Comparison of ENCODE assay signal across 7 cellular contexts in genomic region chr6:3003226-3003625, GRCh38. TPM values are rescaled to one million over a fixed set of nuclear protein-coding genes. Genes with fewer than 3 reads are reported as not detected.
A peak's percentile ranks its signal among the peaks of the same experiment; 100 is the strongest.
DNase-seq lines count a peak whose midpoint lies in the region; ATAC-seq and TF ChIP-seq lines count a peak whose summit lies in the region.
"Not testable (repeated sequence)": the region's sequence is repeated elsewhere in the genome, so short reads cannot be mapped to it uniquely, and the experiment has no call there.

No MANE protein-coding gene starts in this region.

- not testable (repeated sequence) for TF ChIP-seq CTCF in RWPE1 (conservative IDR thresholded peaks at IDR 0.05; ENCODE audit: low read depth); right atrium auricular region (IDR thresholded peaks at IDR 0.05); osteocyte (IDR thresholded peaks at IDR 0.05)

- not testable (repeated sequence) for H3K9me3 Mint-ChIP-seq in CD4-positive, CD25-positive, alpha-beta regulatory T cell; activated CD8-positive, alpha-beta memory T cell treated with anti-CD3 and anti-CD28 coated beads, Interleukin-2, amount 10 ng/mL, durations not matched to agents 7 days and 5 days (ENCODE audit: low read depth); activated naive CD8-positive, alpha-beta T cell (ENCODE audit: low read depth); osteocyte (ENCODE audit: unreplicated experiment); stimulated activated effector memory CD8-positive, alpha-beta T cell treated with anti-CD3 and anti-CD28 coated beads, Interleukin-12 subunit alpha, Interleukin-12 subunit beta, amount 100 ng/mL, for 72 hours

- DNase-seq in CD4-positive, CD25-positive, alpha-beta regulatory T cell; RWPE1 (ENCODE audit: low spot score); activated CD8-positive, alpha-beta memory T cell treated with anti-CD3 and anti-CD28 coated beads, Interleukin-2, amount 10 ng/mL, durations not matched to agents 7 days and 5 days; osteocyte (ENCODE audit: extremely low spot score, unreplicated experiment); stimulated activated effector memory CD8-positive, alpha-beta T cell treated with anti-CD3 and anti-CD28 coated beads, Interleukin-12 subunit alpha, Interleukin-12 subunit beta, amount 100 ng/mL, for 72 hours (ENCODE audit: low spot score in 2 of 2): not testable (repeated sequence)
- DNase-seq in right atrium auricular region (ENCODE audit: low spot score), result peak; percentile 28

- H3K27me3 ChIP-seq in CD4-positive, CD25-positive, alpha-beta regulatory T cell (ENCODE audit: control insufficient read depth, insufficient read depth, low read length); right atrium auricular region: not testable (repeated sequence)

- H3K9me3 ChIP-seq in CD4-positive, CD25-positive, alpha-beta regulatory T cell (ENCODE audit: control insufficient read depth in 2 of 2, low read length in 2 of 2); right atrium auricular region: not testable (repeated sequence)

- ATAC-seq in CD4-positive, CD25-positive, alpha-beta regulatory T cell (ENCODE audit: low read depth in 2 of 2); activated CD8-positive, alpha-beta memory T cell treated with anti-CD3 and anti-CD28 coated beads, Interleukin-2, amount 10 ng/mL, durations not matched to agents 7 days and 5 days; stimulated activated effector memory CD8-positive, alpha-beta T cell treated with anti-CD3 and anti-CD28 coated beads, Interleukin-12 subunit alpha, Interleukin-12 subunit beta, amount 100 ng/mL, for 72 hours: not testable (repeated sequence)

- not testable (repeated sequence) for H3K27me3 Mint-ChIP-seq in CD4-positive, CD25-positive, alpha-beta regulatory T cell; activated CD8-positive, alpha-beta memory T cell treated with anti-CD3 and anti-CD28 coated beads, Interleukin-2, amount 10 ng/mL, durations not matched to agents 7 days and 5 days; activated naive CD8-positive, alpha-beta T cell; osteocyte (ENCODE audit: unreplicated experiment)

- not testable (repeated sequence) for H3K27ac ChIP-seq in CD4-positive, CD25-positive, alpha-beta regulatory T cell (ENCODE audit: insufficient read depth, low read length, poor library complexity, severe bottlenecking); right atrium auricular region
- peak overlapping the region; percentile 20; the same call in 1 of the 2 replicates for H3K27ac ChIP-seq in RWPE1

- peak overlapping the region in 2 of 3 donors; percentile 81 to 94 for H3K27ac Mint-ChIP-seq in CD4-positive, CD25-positive, alpha-beta regulatory T cell
- H3K27ac Mint-ChIP-seq in activated CD8-positive, alpha-beta memory T cell treated with anti-CD3 and anti-CD28 coated beads, Interleukin-2, amount 10 ng/mL, durations not matched to agents 7 days and 5 days, result peak overlapping the region; percentile 47
- H3K27ac Mint-ChIP-seq in activated naive CD8-positive, alpha-beta T cell, result not testable (repeated sequence)
- peak overlapping the region; percentile 62 for H3K27ac Mint-ChIP-seq in osteocyte (ENCODE audit: unreplicated experiment)
- H3K27ac Mint-ChIP-seq in stimulated activated effector memory CD8-positive, alpha-beta T cell treated with anti-CD3 and anti-CD28 coated beads, Interleukin-12 subunit alpha, Interleukin-12 subunit beta, amount 100 ng/mL, for 72 hours, result peak overlapping the region; percentile 85

- H3K4me1 ChIP-seq in CD4-positive, CD25-positive, alpha-beta regulatory T cell (ENCODE audit: control insufficient read depth, insufficient read depth, low read length, poor library complexity, severe bottlenecking), result peaks cover 24% of the 10 kb centered on the region
- H3K4me1 ChIP-seq in right atrium auricular region, result peaks cover 0 to 32% of the 10 kb centered on the region in 2 donors

- POLR2A ChIA-PET in RWPE1 (lab: Yijun Ruan, JAX; ENCODE audit: low non-redundant PET), result not testable (repeated sequence)

- peaks cover 7 to 39% (median 24%) of the 10 kb centered on the region in 4 donors for H3K4me1 Mint-ChIP-seq in CD4-positive, CD25-positive, alpha-beta regulatory T cell
- peaks cover 28% of the 10 kb centered on the region for H3K4me1 Mint-ChIP-seq in activated CD8-positive, alpha-beta memory T cell treated with anti-CD3 and anti-CD28 coated beads, Interleukin-2, amount 10 ng/mL, durations not matched to agents 7 days and 5 days
- H3K4me1 Mint-ChIP-seq in activated naive CD8-positive, alpha-beta T cell (ENCODE audit: low read depth), result peaks cover 14% of the 10 kb centered on the region
- H3K4me1 Mint-ChIP-seq in osteocyte (ENCODE audit: unreplicated experiment), result peaks cover 27% of the 10 kb centered on the region
- peaks cover 34% of the 10 kb centered on the region for H3K4me1 Mint-ChIP-seq in stimulated activated effector memory CD8-positive, alpha-beta T cell treated with anti-CD3 and anti-CD28 coated beads, Interleukin-12 subunit alpha, Interleukin-12 subunit beta, amount 100 ng/mL, for 72 hours

- peaks cover 18% of the 10 kb centered on the region for H3K36me3 ChIP-seq in CD4-positive, CD25-positive, alpha-beta regulatory T cell (ENCODE audit: control insufficient read depth, insufficient read depth, low read length)
- peaks cover 33% of the 10 kb centered on the region for H3K36me3 ChIP-seq in right atrium auricular region

- CTCF ChIA-PET in RWPE1 (lab: Yijun Ruan, JAX), result interaction anchor here (0.6 to 1.3 kb wide), 2 partner anchors 50 to 447 kb away, joined by 3 to 7 read pairs; no protein-coding TSS in a partner anchor
- CTCF ChIA-PET in activated CD8-positive, alpha-beta memory T cell treated with anti-CD3 and anti-CD28 coated beads, Interleukin-2, amount 10 ng/mL, durations not matched to agents 7 days and 5 days (lab: Charles Lee), result interaction anchor here (1.5 to 7.1 kb wide), 4 partner anchors 13 to 50 kb away, joined by 3 to 56 read pairs (median 30); no protein-coding TSS in a partner anchor

- peak overlapping the region in 1 of 4 donors; percentile 42 for H3K4me3 Mint-ChIP-seq in CD4-positive, CD25-positive, alpha-beta regulatory T cell
- H3K4me3 Mint-ChIP-seq in activated CD8-positive, alpha-beta memory T cell treated with anti-CD3 and anti-CD28 coated beads, Interleukin-2, amount 10 ng/mL, durations not matched to agents 7 days and 5 days; osteocyte (ENCODE audit: unreplicated experiment); stimulated activated effector memory CD8-positive, alpha-beta T cell treated with anti-CD3 and anti-CD28 coated beads, Interleukin-12 subunit alpha, Interleukin-12 subunit beta, amount 100 ng/mL, for 72 hours: not testable (repeated sequence)
- H3K4me3 Mint-ChIP-seq in activated naive CD8-positive, alpha-beta T cell, result peak overlapping the region; percentile 40

- not testable (repeated sequence) for H3K4me3 ChIP-seq in CD4-positive, CD25-positive, alpha-beta regulatory T cell (ENCODE audit: low read depth, low read length); right atrium auricular region

- peaks cover 43% of the 10 kb centered on the region for H3K36me3 Mint-ChIP-seq in CD4-positive, CD25-positive, alpha-beta regulatory T cell
- H3K36me3 Mint-ChIP-seq in activated CD8-positive, alpha-beta memory T cell treated with anti-CD3 and anti-CD28 coated beads, Interleukin-2, amount 10 ng/mL, durations not matched to agents 7 days and 5 days, result peaks cover 32% of the 10 kb centered on the region
- not testable (repeated sequence) for H3K36me3 Mint-ChIP-seq in activated naive CD8-positive, alpha-beta T cell
- peaks cover 31% of the 10 kb centered on the region for H3K36me3 Mint-ChIP-seq in osteocyte (ENCODE audit: unreplicated experiment)
- peaks cover 50% of the 10 kb centered on the region for H3K36me3 Mint-ChIP-seq in stimulated activated effector memory CD8-positive, alpha-beta T cell treated with anti-CD3 and anti-CD28 coated beads, Interleukin-12 subunit alpha, Interleukin-12 subunit beta, amount 100 ng/mL, for 72 hours

RNA-seq across cellular contexts. Expression of gene NQO2, which starts 3.5 kb away (rescaled TPM):
- total RNA-seq in CD4-positive, CD25-positive, alpha-beta regulatory T cell, result 27.4 TPM
- polyA plus RNA-seq in CD4-positive, CD25-positive, alpha-beta regulatory T cell, result 100 to 1,000 TPM in 1 of 4 donors, 10 to 100 TPM in 3; 57.5 to 109 (median 68.6) TPM
- 10 to 100 TPM; 11.9 to 14.5 TPM for total RNA-seq in activated CD8-positive, alpha-beta memory T cell treated with anti-CD3 and anti-CD28 coated beads, Interleukin-2, amount 10 ng/mL, durations not matched to agents 7 days and 5 days
- total RNA-seq in right atrium auricular region (10 to 100 TPM; 37.6 to 68.1 TPM), osteocyte (35.5 and 40.1 TPM in 2 replicates)

RNA-seq across cellular contexts. Expression of gene SERPINB6, which starts 31.9 kb away (rescaled TPM):
- total RNA-seq in CD4-positive, CD25-positive, alpha-beta regulatory T cell, result 3.9 TPM
- 10 to 100 TPM; 17.3 to 79.9 (median 40.7) TPM for polyA plus RNA-seq in CD4-positive, CD25-positive, alpha-beta regulatory T cell
- 10 to 100 TPM; 55.2 to 56.0 TPM for total RNA-seq in activated CD8-positive, alpha-beta memory T cell treated with anti-CD3 and anti-CD28 coated beads, Interleukin-2, amount 10 ng/mL, durations not matched to agents 7 days and 5 days
- total RNA-seq in right atrium auricular region (100 to 1,000 TPM; 181 to 184 TPM), osteocyte (90.2 and 93.1 TPM in 2 replicates)

Comparison
In these comparisons a context has a peak if more than half of its experiments do, and no peak if none do; other contexts are left out.
1. RNA of gene SERPINB6, which starts 31.9 kb away (total RNA-seq): 181 to 184 TPM in right atrium auricular region, 90.2 to 93.1 TPM in osteocyte and 55.2 to 56.0 TPM in activated CD8-positive, alpha-beta memory T cell treated with anti-CD3 and anti-CD28 coated beads, Interleukin-2, amount 10 ng/mL, durations not matched to agents 7 days and 5 days; 3.9 TPM in CD4-positive, CD25-positive, alpha-beta regulatory T cell (single experiment); every median in the first group is over 10 times any median in the second.